In genomic region chr13:24541127-24541475, GRCh38 we compare ENCODE assay signal across 10 cellular contexts. TPM values are rescaled to one million over a fixed set of nuclear protein-coding genes. Genes with fewer than 3 reads are reported as not detected.
DNase-seq lines count a peak whose midpoint lies in the region; ATAC-seq and TF ChIP-seq lines count a peak whose summit lies in the region.
"Had no signal": no experiment of that assay in that cellular context is flagged by ENCODE, and none has a peak within 500 bp of the region (broad histone marks: within the 10 kb centered on the region; RNA-seq: fewer than 3 reads in every experiment).

No MANE protein-coding gene starts in this region.

- H3K27me3 Mint-ChIP-seq in CD8-positive, alpha-beta T cell (ENCODE audit: low read depth) = peaks cover 37% of the 10 kb centered on the region
- H3K27me3 Mint-ChIP-seq in WTC11 (ENCODE audit: low read depth) = peaks cover 33% of the 10 kb centered on the region

- no peak overlapping the region for H3K4ac ChIP-seq in trophoblast cell (ENCODE audit: low read depth, low read length)

- TF ChIP-seq EP300 in ovary (IDR thresholded peaks at IDR 0.05) = no peak

- H3K27me3 ChIP-seq in CD8-positive, alpha-beta T cell (ENCODE audit: insufficient read depth, low read length) = no peaks in the 10 kb centered on the region
- H3K27me3 ChIP-seq in foreskin keratinocyte (peaks cover 40% of the 10 kb centered on the region), trophoblast cell (ENCODE audit: insufficient read depth, low read length) (peaks cover 7% of the 10 kb centered on the region), ovary (no peaks in the 10 kb centered on the region)

- intact Hi-C loops in CD8-positive, alpha-beta T cell (cut with DNase I, micrococcal nuclease) = no loop called here
- intact Hi-C loops in ovary (cut with DNase I) = no loop called here

- DNase-seq in CD8-positive, alpha-beta T cell = no peak
- DNase-seq in WTC11 (ENCODE audit: low spot score) (no peak), foreskin keratinocyte (no peak), trophoblast cell (no peak), HPDE6-E6E7 (ENCODE audit: extremely low spot score) (no peak), SKM-1 treated with dmso at 0.1 percent for 144 hours (lab: John Stamatoyannopoulos, UW; ENCODE audit: unreplicated experiment) (no peak), ovary (no peak)
- DNase-seq: activated CD4-positive, alpha-beta T cell treated with anti-CD3 and anti-CD28 coated beads, Interleukin-2, amount 50 U/mL, for 4 hours had no signal

- peaks cover 4% of the 10 kb centered on the region for H3K4me1 Mint-ChIP-seq in CD8-positive, alpha-beta T cell (ENCODE audit: low read depth)
- peaks cover 9% of the 10 kb centered on the region for H3K4me1 Mint-ChIP-seq in WTC11

- no peaks in the 10 kb centered on the region for H3K9me3 ChIP-seq in CD8-positive, alpha-beta T cell (ENCODE audit: low read length)
- H3K9me3 ChIP-seq in trophoblast cell (ENCODE audit: insufficient read depth, low read depth, low read length) (no peaks in the 10 kb centered on the region), ovary (no peaks in the 10 kb centered on the region)

- no peaks in the 10 kb centered on the region for H3K79me1 ChIP-seq in trophoblast cell (ENCODE audit: low read length)

- no peak overlapping the region for H3K18ac ChIP-seq in trophoblast cell (ENCODE audit: low read length)

- CTCF ChIA-PET in CD8-positive, alpha-beta T cell (lab: Charles Lee) = no interaction called here
- CTCF ChIA-PET in WTC11 (lab: Charles Lee) = interaction anchor here (0.7 to 1.2 kb wide), 11 partner anchors 12 to 312 kb away, joined by 3 to 8 read pairs (median 3); partner anchors contain the start of gene ATP12A

- no peaks in the 10 kb centered on the region for H3K79me2 ChIP-seq in trophoblast cell (ENCODE audit: control insufficient read depth, insufficient read depth, low read length, poor library complexity)

- no peak overlapping the region for H2BK12ac ChIP-seq in trophoblast cell (ENCODE audit: low read length)

- no peak overlapping the region for H4K8ac ChIP-seq in trophoblast cell (ENCODE audit: low read depth, low read length)

- peak overlapping the region; percentile 46 for H2AFZ ChIP-seq in trophoblast cell (ENCODE audit: insufficient read depth, low read length, poor library complexity)

- peak overlapping the region; percentile 86 for H3K4me3 Mint-ChIP-seq in CD8-positive, alpha-beta T cell
- peak overlapping the region; percentile 78 for H3K4me3 Mint-ChIP-seq in WTC11

- no peak overlapping the region for H4K91ac ChIP-seq in trophoblast cell (ENCODE audit: low read depth, low read length)

- no peak for TF ChIP-seq POLR2A in ovary (IDR thresholded peaks at IDR 0.05)

- H3K4me2 ChIP-seq in trophoblast cell (ENCODE audit: low read length) = peak overlapping the region; percentile 59
- H3K4me2 ChIP-seq: KMS-11 had no signal

- H3K23ac ChIP-seq in trophoblast cell (ENCODE audit: low read length) = no peak overlapping the region

- POLR2A ChIA-PET in CD8-positive, alpha-beta T cell (lab: Charles Lee) = interaction anchor here (0.6 to 1.0 kb wide), 2 partner anchors 22 to 65 kb away, joined by 3 read pairs; no protein-coding TSS in a partner anchor
- POLR2A ChIA-PET in WTC11 (lab: Charles Lee) = interaction anchor here (0.6 to 1.0 kb wide), 3 partner anchors 17 to 1981 kb away, joined by 3 to 5 read pairs (median 3); no protein-coding TSS in a partner anchor

- H2BK5ac ChIP-seq in trophoblast cell (ENCODE audit: low read depth, low read length, poor library complexity) = no peak overlapping the region

- no peak overlapping the region for H3K9ac ChIP-seq in trophoblast cell (ENCODE audit: low read length)
- H3K9ac ChIP-seq: KMS-11 had no signal

- H3K27ac Mint-ChIP-seq in CD8-positive, alpha-beta T cell = no peak overlapping the region
- H3K27ac Mint-ChIP-seq in WTC11 = no peak overlapping the region

- H3K9me3 Mint-ChIP-seq in CD8-positive, alpha-beta T cell = no peaks in the 10 kb centered on the region
- peaks cover 8% of the 10 kb centered on the region for H3K9me3 Mint-ChIP-seq in WTC11

- WGBS in trophoblast cell (ENCODE audit: extremely low coverage, insufficient coverage, insufficient read length) = no CpG with 5 or more reads among the region's 11 CpGs
- 29 to 45% (median 41%) methylated on average over 10 to 11 of the region's 11 CpGs for WGBS in ovary, 3 donors

- no peaks in the 10 kb centered on the region for H3K36me3 Mint-ChIP-seq in CD8-positive, alpha-beta T cell
- peaks cover 5% of the 10 kb centered on the region; the same call in 1 of the 2 replicates for H3K36me3 Mint-ChIP-seq in WTC11

- no peak overlapping the region for H2BK120ac ChIP-seq in trophoblast cell (ENCODE audit: insufficient read depth, low read length, poor library complexity)

- no peak overlapping the region for H2AK5ac ChIP-seq in trophoblast cell (ENCODE audit: low read length)

- no peak overlapping the region for H4K12ac ChIP-seq in trophoblast cell (ENCODE audit: low read depth, low read length)

- no peak overlapping the region for H3K14ac ChIP-seq in trophoblast cell (ENCODE audit: low read length)

- no peaks in the 10 kb centered on the region for H3K36me3 ChIP-seq in CD8-positive, alpha-beta T cell (ENCODE audit: insufficient read depth, low read length)
- no peaks in the 10 kb centered on the region for H3K36me3 ChIP-seq in trophoblast cell (ENCODE audit: control insufficient read depth in 1 of 2, insufficient read depth in 2 of 2, low read length in 2 of 2)
- no peaks in the 10 kb centered on the region for H3K36me3 ChIP-seq in ovary

- peak overlapping the region; percentile 37 for H3K4me3 ChIP-seq in CD8-positive, alpha-beta T cell (ENCODE audit: low read depth, low read length)
- H3K4me3 ChIP-seq in trophoblast cell (ENCODE audit: low read depth, low read length) (no peak overlapping the region), ovary (no peak overlapping the region)

- H3K4me1 ChIP-seq in CD8-positive, alpha-beta T cell (ENCODE audit: insufficient read depth, low read length) = no peaks in the 10 kb centered on the region
- H3K4me1 ChIP-seq in foreskin keratinocyte (no peaks in the 10 kb centered on the region), trophoblast cell (ENCODE audit: control insufficient read depth in 1 of 2, insufficient read depth in 2 of 2, low read length in 2 of 2) (peaks cover 0 to 4% of the 10 kb centered on the region in 2 experiments), ovary (ENCODE audit: insufficient read depth) (peaks cover 2% of the 10 kb centered on the region)

- ATAC-seq in CD8-positive, alpha-beta T cell = no peak
- peak; percentile 44 for ATAC-seq in WTC11
- peak; percentile 18 for ATAC-seq in foreskin keratinocyte
- no peak for ATAC-seq in GM18502 (IDR thresholded peaks at IDR 0.05; ENCODE audit: poor library complexity, unreplicated experiment)

- no peak overlapping the region for H3K27ac ChIP-seq in CD8-positive, alpha-beta T cell (ENCODE audit: low read depth, low read length)
- H3K27ac ChIP-seq in foreskin keratinocyte = no peak overlapping the region
- no peak overlapping the region for H3K27ac ChIP-seq in trophoblast cell (ENCODE audit: low read depth, low read length)
- no peak overlapping the region for H3K27ac ChIP-seq in ovary
- H3K27ac ChIP-seq: KMS-11 had no signal

- no peak for TF ChIP-seq CTCF in CD8-positive, alpha-beta T cell (IDR thresholded peaks at IDR 0.05)
- no peak for TF ChIP-seq CTCF in WTC11 (IDR thresholded peaks at IDR 0.05)
- TF ChIP-seq CTCF in foreskin keratinocyte (conservative IDR thresholded peaks at IDR 0.05) = no peak
- TF ChIP-seq CTCF in ovary (IDR thresholded peaks at IDR 0.05) = no peak

TF ChIP-seq in WTC11, 78 proteins besides CTCF, POLR2A, EP300 and RAD21 (continues in another document):
- TF ChIP-seq TCF7 (CRISPR knock-in tag; IDR thresholded peaks at IDR 0.05; ENCODE audit: low read depth) (no peak), KAT7 (CRISPR knock-in tag; IDR thresholded peaks at IDR 0.05; ENCODE audit: borderline replicate concordance) (no peak), FOXJ3 (CRISPR knock-in tag; IDR thresholded peaks at IDR 0.05; ENCODE audit: borderline replicate concordance) (no peak), E2F4 (CRISPR knock-in tag; IDR thresholded peaks at IDR 0.05; ENCODE audit: borderline replicate concordance, low read depth) (no peak), TEAD4 (CRISPR knock-in tag; IDR thresholded peaks at IDR 0.05) (no peak), NR3C1 (CRISPR knock-in tag; conservative IDR thresholded peaks at IDR 0.05; ENCODE audit: low read depth) (no peak)
- TF ChIP-seq, protein P1, sequence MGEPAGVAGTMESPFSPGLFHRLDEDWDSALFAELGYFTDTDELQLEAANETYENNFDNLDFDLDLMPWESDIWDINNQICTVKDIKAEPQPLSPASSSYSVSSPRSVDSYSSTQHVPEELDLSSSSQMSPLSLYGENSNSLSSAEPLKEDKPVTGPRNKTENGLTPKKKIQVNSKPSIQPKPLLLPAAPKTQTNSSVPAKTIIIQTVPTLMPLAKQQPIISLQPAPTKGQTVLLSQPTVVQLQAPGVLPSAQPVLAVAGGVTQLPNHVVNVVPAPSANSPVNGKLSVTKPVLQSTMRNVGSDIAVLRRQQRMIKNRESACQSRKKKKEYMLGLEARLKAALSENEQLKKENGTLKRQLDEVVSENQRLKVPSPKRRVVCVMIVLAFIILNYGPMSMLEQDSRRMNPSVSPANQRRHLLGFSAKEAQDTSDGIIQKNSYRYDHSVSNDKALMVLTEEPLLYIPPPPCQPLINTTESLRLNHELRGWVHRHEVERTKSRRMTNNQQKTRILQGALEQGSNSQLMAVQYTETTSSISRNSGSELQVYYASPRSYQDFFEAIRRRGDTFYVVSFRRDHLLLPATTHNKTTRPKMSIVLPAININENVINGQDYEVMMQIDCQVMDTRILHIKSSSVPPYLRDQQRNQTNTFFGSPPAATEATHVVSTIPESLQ (CRISPR knock-in tag; IDR thresholded peaks at IDR 0.05) = no peak

RNA-seq across cellular contexts. Expression of gene PARP4, which starts 28.5 kb away (rescaled TPM):
- total RNA-seq in CD8-positive, alpha-beta T cell = 10 to 100 TPM; 20.1 to 21.8 TPM
- total RNA-seq in WTC11 (2021) (30.0 to 32.0 TPM (median 30.7 TPM) in 3 replicates), foreskin keratinocyte (43.2 and 52.4 TPM in 2 replicates), ovary (10 to 100 TPM; 20.9 to 42.7 (median 34.5) TPM)
- polyA plus RNA-seq in foreskin keratinocyte (13.6 and 13.8 TPM in 2 replicates), ovary (10 to 100 TPM; 12.8 to 53.7 TPM)
- 19.1 and 20.4 TPM in 2 replicates for polyA plus RNA-seq in trophoblast cell (2013)

Comparison
In these comparisons a context has a peak if more than half of its experiments do, and no peak if none do; other contexts are left out.
1. ATAC-seq: peak in WTC11 (single experiment) and foreskin keratinocyte (single experiment); none in CD8-positive, alpha-beta T cell (single experiment) and GM18502 (single experiment).